30 cellular contexts compared by ENCODE assay signal in genomic region chr10:31521432-31521831, GRCh38.
"Had no signal": no experiment of that assay in that cellular context is flagged by ENCODE, and none has a peak within 500 bp of the region (broad histone marks: within the 10 kb centered on the region; RNA-seq: fewer than 3 reads in every experiment).

No MANE protein-coding gene starts in this region.

- H3K9me3 Mint-ChIP-seq: naive thymus-derived CD8-positive, alpha-beta T cell; natural killer cell treated with Interleukin-12 subunit alpha and Interleukin-12 subunit beta and Interleukin-15 and Interleukin-18, amount 100 ng/mL, for 72 hours; nephron progenitor cell; stimulated activated naive B cell treated with anti-CD40 and anti-IgM and Interleukin-4, amounts not matched to agents 10 μg/mL and 1 μg/mL and 100 μg/mL, for 72 hours; stimulated activated naive CD8-positive, alpha-beta T cell treated with anti-CD3 and anti-CD28 coated beads, Interleukin-15, Interleukin-2, amounts not matched to agents 100 ng/mL and 50 ng/mL, for 24 hours had no signal

- H3K4me3 ChIP-seq: pancreas, psoas muscle, skin epidermis, smooth muscle cell, spleen, stomach, thoracic aorta, thyroid gland, tibial nerve, upper lobe of left lung, vagina had no signal

- FAIRE-seq: urothelium cell line had no signal

- H3K9me3 ChIP-seq: neutrophil, pancreas, psoas muscle, spleen, stomach, thoracic aorta, thyroid gland, tibial nerve, upper lobe of left lung, vagina had no signal

- H3K36me3 ChIP-seq: pancreas had no signal

- H3K27me3 ChIP-seq: neutrophil, pancreas, spleen, stomach, thyroid gland, tibial nerve, upper lobe of left lung, vagina had no signal

- H3K4me3 Mint-ChIP-seq: naive thymus-derived CD8-positive, alpha-beta T cell; natural killer cell treated with Interleukin-12 subunit alpha and Interleukin-12 subunit beta and Interleukin-15 and Interleukin-18, amount 100 ng/mL, for 72 hours; nephron progenitor cell; neural crest cell; stimulated activated naive B cell treated with anti-CD40 and anti-IgM and Interleukin-4, amounts not matched to agents 10 μg/mL and 1 μg/mL and 100 μg/mL, for 72 hours; stimulated activated naive CD8-positive, alpha-beta T cell treated with anti-CD3 and anti-CD28 coated beads, Interleukin-15, Interleukin-2, amounts not matched to agents 100 ng/mL and 50 ng/mL, for 24 hours had no signal

- H3K27ac ChIP-seq: neutrophil, pancreas, psoas muscle, skin epidermis, spleen, stomach, thoracic aorta, thyroid gland, tibial nerve, upper lobe of left lung, vagina had no signal

- H3K4me1 Mint-ChIP-seq: stimulated activated naive B cell treated with anti-CD40 and anti-IgM and Interleukin-4, amounts not matched to agents 10 μg/mL and 1 μg/mL and 100 μg/mL, for 72 hours had no signal

- H3K27ac Mint-ChIP-seq: naive thymus-derived CD8-positive, alpha-beta T cell; natural killer cell treated with Interleukin-12 subunit alpha and Interleukin-12 subunit beta and Interleukin-15 and Interleukin-18, amount 100 ng/mL, for 72 hours; nephron progenitor cell; progenitor cell of endocrine pancreas; stimulated activated naive B cell treated with anti-CD40 and anti-IgM and Interleukin-4, amounts not matched to agents 10 μg/mL and 1 μg/mL and 100 μg/mL, for 72 hours; stimulated activated naive CD8-positive, alpha-beta T cell treated with anti-CD3 and anti-CD28 coated beads, Interleukin-15, Interleukin-2, amounts not matched to agents 100 ng/mL and 50 ng/mL, for 24 hours had no signal

- ATAC-seq: naive thymus-derived CD8-positive, alpha-beta T cell; natural killer cell treated with Interleukin-12 subunit alpha and Interleukin-12 subunit beta and Interleukin-15 and Interleukin-18, amount 100 ng/mL, for 72 hours; pancreas; psoas muscle; right cardiac atrium; sciatic nerve; stimulated activated naive B cell treated with anti-CD40 and anti-IgM and Interleukin-4, amounts not matched to agents 10 μg/mL and 1 μg/mL and 100 μg/mL, for 72 hours had no signal

- H3K4me2 ChIP-seq: smooth muscle cell had no signal

- H3K4me1 ChIP-seq: pancreas, spleen, stomach, thyroid gland, tibial nerve, upper lobe of left lung, vagina had no signal

- H3K27me3 Mint-ChIP-seq: naive thymus-derived CD8-positive, alpha-beta T cell; natural killer cell treated with Interleukin-12 subunit alpha and Interleukin-12 subunit beta and Interleukin-15 and Interleukin-18, amount 100 ng/mL, for 72 hours; progenitor cell of endocrine pancreas; stimulated activated naive B cell treated with anti-CD40 and anti-IgM and Interleukin-4, amounts not matched to agents 10 μg/mL and 1 μg/mL and 100 μg/mL, for 72 hours; stimulated activated naive CD8-positive, alpha-beta T cell treated with anti-CD3 and anti-CD28 coated beads, Interleukin-15, Interleukin-2, amounts not matched to agents 100 ng/mL and 50 ng/mL, for 24 hours had no signal

- DNase-seq: naive thymus-derived CD8-positive, alpha-beta T cell; nephron progenitor cell; nucleus accumbens; pancreas; psoas muscle; right cardiac atrium; spleen; stimulated activated CD4-positive, alpha-beta T cell treated with anti-CD3 and anti-CD28 coated beads, Interleukin-12 subunit alpha, Interleukin-12 subunit beta, amount 100 ng/mL, for 4 hours; stimulated activated CD4-positive, alpha-beta T cell treated with anti-CD3 and anti-CD28 coated beads, Interleukin-1b, Interleukin-23, amount 100 ng/mL, for 48 hours; stimulated activated CD4-positive, alpha-beta T cell treated with anti-CD3 and anti-CD28 coated beads, Interleukin-4, amount 100 ng/mL, for 1 hour; stimulated activated CD4-positive, alpha-beta T cell treated with anti-CD3 and anti-CD28 coated beads, Interleukin-4, amount 100 ng/mL, for 4 hours; stimulated activated CD8-positive, alpha-beta memory T cell treated with anti-CD3 and anti-CD28 coated beads, Interleukin-4, amount 100 ng/mL, for 48 hours; stimulated activated naive B cell treated with anti-CD40 and anti-IgM and Interleukin-4, amounts not matched to agents 10 μg/mL and 1 μg/mL and 100 μg/mL, for 72 hours; stimulated activated naive CD4-positive, alpha-beta T cell treated with Interleukin-2 at 50 U/mL for 16 hours; stomach; thyroid gland; trophoblast cell; upper lobe of left lung had no signal
